In genomic region chr1:54488065-54488750, GRCh38 we compare ENCODE assay signal across 8 cellular contexts. TPM values are rescaled to one million over a fixed set of nuclear protein-coding genes. Genes with fewer than 3 reads are reported as not detected.
DNase-seq lines count a peak whose midpoint lies in the region; ATAC-seq and TF ChIP-seq lines count a peak whose summit lies in the region.

No MANE protein-coding gene starts in this region.

- H3K27me3 ChIP-seq in colonic mucosa, result no peaks in the 10 kb centered on the region

- intact Hi-C loops in colonic mucosa (cut with DNase I), result loop anchor here (1.0 to 5.0 kb wide), 3 partner anchors 81 to 421 kb away; no protein-coding TSS in a partner anchor

- ATAC-seq in HG03139 (IDR thresholded peaks at IDR 0.05; ENCODE audit: unreplicated experiment), result peak; percentile 53
- ATAC-seq in HG03521 (IDR thresholded peaks at IDR 0.05; ENCODE audit: unreplicated experiment), result no peak

- H3K4me3 ChIP-seq in colonic mucosa, result peak overlapping the region; percentile 61

- TF ChIP-seq CTCF in GM12874 (IDR thresholded peaks at IDR 0.05; ENCODE audit: insufficient read depth, low read depth, low read length) (0 out of 2 replicates have a peak, but pooled peaks have one; percentile 5), colonic mucosa (IDR thresholded peaks at IDR 0.05) (no peak)

- DNase-seq in NCI-H446 (lab: John Stamatoyannopoulos, UW), result peak; percentile 85 to 94
- peak; percentile 70 to 77 for DNase-seq in activated CD4-positive, alpha-beta T cell treated with anti-CD3 and anti-CD28 coated beads for 4 hours
- DNase-seq in colonic mucosa, result peak; percentile 95
- peak; percentile 98 for DNase-seq in left kidney (ENCODE audit: low read depth, low spot score)
- DNase-seq in stimulated activated CD4-positive, alpha-beta T cell treated with anti-CD3 and anti-CD28 coated beads, Interleukin-1b, Interleukin-23, amount 100 ng/mL, for 24 hours (ENCODE audit: low read depth in 4 of 4, low spot score in 1 of 4), result peak; percentile 35 to 70 (median 54)

- H3K4me1 ChIP-seq in colonic mucosa, result peaks cover 5% of the 10 kb centered on the region

- no peaks in the 10 kb centered on the region for H3K36me3 ChIP-seq in colonic mucosa

- H3K9ac ChIP-seq in colonic mucosa (ENCODE audit: low read depth in 2 of 2, low read length in 2 of 2), result peak overlapping the region; percentile 80 to 83

- H3K9me3 ChIP-seq in colonic mucosa, result no peaks in the 10 kb centered on the region

- peak overlapping the region; percentile 86 for H3K27ac ChIP-seq in colonic mucosa

RNA-seq across cellular contexts. Expression of gene ACOT11, which starts 59.8 kb away (rescaled TPM):
- total RNA-seq in colonic mucosa, result 10 to 100 TPM; 43.3 to 82.5 TPM
